In the genomic region with DNA sequence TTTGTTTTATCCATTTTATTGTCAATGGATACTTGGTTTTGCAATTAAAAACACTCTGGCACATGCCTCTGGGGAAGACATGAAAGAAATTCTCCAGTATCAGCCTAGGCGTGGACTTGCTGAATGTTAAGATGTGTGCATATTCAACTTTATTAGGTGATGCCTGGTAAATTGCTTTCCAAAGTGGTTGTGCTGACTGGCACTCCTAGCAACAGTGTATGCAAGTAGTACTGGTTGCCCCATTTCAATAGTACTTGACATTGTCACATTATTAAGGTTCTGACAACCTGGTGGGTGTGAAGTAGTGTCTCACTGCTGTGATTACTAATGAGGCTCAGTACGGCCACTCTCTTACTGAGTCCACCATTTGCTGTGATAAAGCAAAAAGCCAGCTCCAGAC, we compare ENCODE assay signal across 29 cellular contexts. TPM values are rescaled to one million over a fixed set of nuclear protein-coding genes. Genes with fewer than 3 reads are reported as not detected.
"Had no signal": no experiment of that assay in that cellular context is flagged by ENCODE, and none has a peak within 500 bp of the region (broad histone marks: within the 10 kb centered on the region; RNA-seq: fewer than 3 reads in every experiment).

No MANE protein-coding gene starts in this region.

- H3K9me3 ChIP-seq: ascending aorta had no signal

- H3K27ac ChIP-seq: ascending aorta, cardiac muscle cell, VCaP had no signal

- DNase-seq: activated B cell treated with CpG ODN at 0.5 μM for 24 hours; activated CD4-positive, alpha-beta memory T cell treated with anti-CD3 and anti-CD28 coated beads for 36 hours; activated CD4-positive, alpha-beta T cell treated with anti-CD3 and anti-CD28 coated beads for 4 hours; activated CD4-positive, alpha-beta T cell treated with anti-CD3 and anti-CD28 coated beads, Interleukin-2, amount 10 ng/mL, durations not matched to agents 24 days and 14 days; activated CD4-positive, alpha-beta T cell treated with anti-CD3 and anti-CD28 coated beads, Interleukin-2, amount 50 U/mL, for 1 hour; activated CD4-positive, alpha-beta T cell treated with anti-CD3 and anti-CD28 coated beads, Interleukin-2, amount 50 U/mL, for 4 hours; activated CD4-positive, CD25-positive, alpha-beta regulatory T cell treated with anti-CD3 and anti-CD28 coated beads, Interleukin-2, amount 50 U/mL, for 72 hours; activated CD8-positive, alpha-beta memory T cell treated with anti-CD3 and anti-CD28 coated beads, Interleukin-2, amount 50 U/mL, for 4 hours; activated CD8-positive, alpha-beta T cell treated with anti-CD3 and anti-CD28 coated beads for 36 hours; activated effector memory CD4-positive, alpha-beta T cell treated with anti-CD3 and anti-CD28 coated beads, Interleukin-2, amount 50 U/mL, for 16 hours; activated naive CD4-positive, alpha-beta T cell treated with anti-CD3 and anti-CD28 coated beads, Interleukin-2, amount 10 ng/mL, durations not matched to agents 7 days and 5 days; activated naive CD4-positive, alpha-beta T cell treated with Interleukin-2 at 50 U/mL for 16 hours; activated naive CD8-positive, alpha-beta T cell treated with anti-CD3 and anti-CD28 coated beads, Interleukin-2, amount 10 ng/mL, durations not matched to agents 7 days and 5 days; activated naive CD8-positive, alpha-beta T cell treated with anti-CD3 and anti-CD28 coated beads, Interleukin-2, amount 50 U/mL, for 24 hours; activated T-cell treated with anti-CD3 and anti-CD28 coated beads for 4 hours; activated T-cell treated with anti-CD3 and anti-CD28 coated beads, Interleukin-2, amount 50 U/mL, for 1 hour; activated T-cell treated with anti-CD3 and anti-CD28 coated beads, Interleukin-2, amount 50 U/mL, for 4 hours; activated T-cell treated with anti-CD3 and anti-CD28 coated beads, Interleukin-2, amount 50 U/mL, for 72 hours; amygdala; anterior cingulate cortex; cerebellar nuclear complex; T-helper 1 cell; T-helper 2 cell; T-helper 9 cell had no signal

- ATAC-seq: activated CD8-positive, alpha-beta T cell treated with anti-CD3 and anti-CD28 coated beads for 36 hours; activated naive CD8-positive, alpha-beta T cell treated with anti-CD3 and anti-CD28 coated beads, Interleukin-2, amount 50 U/mL, for 24 hours; activated T-cell treated with anti-CD3 and anti-CD28 coated beads, Interleukin-2, amount 50 U/mL, for 4 hours; activated T-cell treated with anti-CD3 and anti-CD28 coated beads, Interleukin-2, amount 50 U/mL, for 72 hours; activated T-helper 17 cell treated with anti-CD3 and anti-CD28 coated beads, Interleukin-2, amount 50 U/mL, for 72 hours had no signal

- H3K4me3 ChIP-seq: ascending aorta, cardiac muscle cell had no signal

- H3K27me3 ChIP-seq: ascending aorta, cardiac muscle cell had no signal

- H3K36me3 ChIP-seq: cardiac muscle cell had no signal

- H3K4me1 ChIP-seq: ascending aorta had no signal

RNA-seq across cellular contexts. Expression of gene BEND5, which starts 48.1 kb away (rescaled TPM):
- total RNA-seq: bronchial epithelial cell had no signal
